ENCODE assay signal across 22 cellular contexts in genomic region chr6:84135291-84135690, GRCh38.
"Had no signal": no experiment of that assay in that cellular context is flagged by ENCODE, and none has a peak within 500 bp of the region (broad histone marks: within the 10 kb centered on the region; RNA-seq: fewer than 3 reads in every experiment).

No MANE protein-coding gene starts in this region.

- DNase-seq: activated CD4-positive, alpha-beta T cell treated with anti-CD3 and anti-CD28 coated beads for 48 hours; activated CD4-positive, alpha-beta T cell treated with anti-CD3 and anti-CD28 coated beads, Interleukin-2, amount 50 U/mL, for 4 hours; activated CD4-positive, CD25-positive, alpha-beta regulatory T cell treated with anti-CD3 and anti-CD28 coated beads, Interleukin-2, amount 50 U/mL, for 72 hours; activated CD8-positive, alpha-beta memory T cell treated with anti-CD3 and anti-CD28 coated beads, Interleukin-2, amount 50 U/mL, for 48 hours; activated CD8-positive, alpha-beta T cell treated with anti-CD3 and anti-CD28 coated beads, Interleukin-2, amount 10 ng/mL, durations not matched to agents 7 days and 5 days; activated effector memory CD4-positive, alpha-beta T cell treated with Interleukin-2 at 50 U/mL for 16 hours; activated naive CD4-positive, alpha-beta T cell; activated T-cell treated with anti-CD3 and anti-CD28 coated beads, Interleukin-2, amount 50 U/mL, for 24 hours; aorta; MM.1S; NCI-H1105; NCI-H1436; NCI-H1694 treated with DMSO at 0.1 percent for 48 hours; NCI-H2029 treated with DMSO at 0.1 percent for 48 hours; NCI-H510A treated with DMSO at 0.1 percent for 48 hours; Peyer's patch; SHP77 treated with DMSO at 0.1 percent for 48 hours; T-helper 9 cell had no signal

- H3K4me1 Mint-ChIP-seq: activated naive CD4-positive, alpha-beta T cell treated with anti-CD3 and anti-CD28 coated beads, Interleukin-2, amount 50 U/mL, for 24 hours had no signal

- H3K9me3 ChIP-seq: Peyer's patch had no signal

- H3K4me1 ChIP-seq: Peyer's patch had no signal

- H3K27me3 Mint-ChIP-seq: activated naive CD4-positive, alpha-beta T cell treated with anti-CD3 and anti-CD28 coated beads, Interleukin-2, amount 50 U/mL, for 24 hours; activated T-cell treated with anti-CD3 and anti-CD28 coated beads, Interleukin-2, amount 50 U/mL, for 24 hours had no signal

- H3K4me3 ChIP-seq: Peyer's patch had no signal

- H3K27ac ChIP-seq: Peyer's patch had no signal

- H3K27me3 ChIP-seq: Peyer's patch had no signal

- H3K27ac Mint-ChIP-seq: activated CD8-positive, alpha-beta T cell treated with anti-CD3 and anti-CD28 coated beads, Interleukin-2, amount 10 ng/mL, durations not matched to agents 7 days and 5 days; activated naive CD4-positive, alpha-beta T cell treated with anti-CD3 and anti-CD28 coated beads, Interleukin-2, amount 50 U/mL, for 24 hours; activated T-cell treated with anti-CD3 and anti-CD28 coated beads, Interleukin-2, amount 50 U/mL, for 24 hours; activated T-helper 1 cell treated with anti-CD3 and anti-CD28 coated beads, Interleukin-12 subunit alpha, Interleukin-12 subunit beta, Interleukin-2, Interleukin-4 antibody, amounts not matched to agents 30 ng/mL and 10 ng/mL and 1 ng/mL, durations not matched to agents 14 hours and 24 hours and 36 hours; T-helper 1 cell treated with Interleukin-12 subunit alpha and Interleukin-12 subunit beta and Interleukin-4 antibody, amounts not matched to agents 30 μg/mL and 1 μg/mL, for 36 hours; WTC11 had no signal

- H3K4me3 Mint-ChIP-seq: activated CD8-positive, alpha-beta T cell treated with anti-CD3 and anti-CD28 coated beads, Interleukin-2, amount 10 ng/mL, durations not matched to agents 7 days and 5 days; activated naive CD4-positive, alpha-beta T cell treated with anti-CD3 and anti-CD28 coated beads, Interleukin-2, amount 50 U/mL, for 24 hours; activated T-cell treated with anti-CD3 and anti-CD28 coated beads, Interleukin-2, amount 50 U/mL, for 24 hours; activated T-helper 1 cell treated with anti-CD3 and anti-CD28 coated beads, Interleukin-12 subunit alpha, Interleukin-12 subunit beta, Interleukin-2, Interleukin-4 antibody, amounts not matched to agents 30 ng/mL and 10 ng/mL and 1 ng/mL, durations not matched to agents 14 hours and 24 hours and 36 hours; T-helper 1 cell treated with Interleukin-12 subunit alpha and Interleukin-12 subunit beta and Interleukin-4 antibody, amounts not matched to agents 30 μg/mL and 1 μg/mL, for 36 hours; WTC11 had no signal

- ATAC-seq: activated CD8-positive, alpha-beta T cell treated with anti-CD3 and anti-CD28 coated beads, Interleukin-2, amount 10 ng/mL, durations not matched to agents 7 days and 5 days; WTC11 had no signal
